Comparison of ENCODE assay signal across 20 cellular contexts in the genomic region with DNA sequence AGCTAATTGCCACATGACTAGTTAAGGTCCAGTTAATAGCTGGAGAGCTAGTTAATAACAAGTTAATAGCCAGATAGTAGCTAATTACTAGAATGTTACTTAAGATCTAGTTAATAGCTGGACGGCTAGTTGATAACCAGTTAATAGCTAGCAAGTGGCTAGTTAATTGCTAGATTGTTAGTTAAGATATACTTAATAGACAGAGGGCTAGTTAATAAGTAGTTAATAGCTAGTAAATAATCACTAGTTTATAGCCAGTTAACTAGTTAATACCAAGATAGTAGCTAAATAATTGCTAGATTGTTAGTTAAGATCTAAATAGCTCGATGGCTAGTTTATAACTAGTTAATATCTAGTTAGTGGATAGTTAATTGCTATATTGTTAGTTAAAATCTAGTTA.
DNase-seq lines count a peak whose midpoint lies in the region; ATAC-seq, FAIRE-seq and TF ChIP-seq lines count a peak whose summit lies in the region.
"Had no signal": no experiment of that assay in that cellular context is flagged by ENCODE, and none has a peak within 500 bp of the region (broad histone marks: within the 10 kb centered on the region; RNA-seq: fewer than 3 reads in every experiment).

No MANE protein-coding gene starts in this region.

- H3K4me1 ChIP-seq in A549: no peaks in the 10 kb centered on the region
- H3K4me1 ChIP-seq in HUES48 (ENCODE audit: control insufficient read depth, insufficient read depth, low read length): no peaks in the 10 kb centered on the region
- H3K4me1 ChIP-seq in GM12878 (ENCODE audit: control insufficient read depth, insufficient read depth, low read length): no peaks in the 10 kb centered on the region
- H3K4me1 ChIP-seq: BLaER1, Caco-2 had no signal

- in situ Hi-C loops in GM12878 (cut with MboI): no loop called here

- H3K27me3 ChIP-seq in HUES48 (ENCODE audit: control insufficient read depth, insufficient read depth, low read length) (no peaks in the 10 kb centered on the region), GM12878 (replicated peaks in 1 of 2; ENCODE audit: control insufficient read depth in 2 of 2, insufficient read depth in 2 of 2, low read length in 1 of 2) (no peaks in the 10 kb centered on the region)
- H3K27me3 ChIP-seq: BLaER1 had no signal

- no peak overlapping the region for H3K4me3 ChIP-seq in A549
- peak overlapping the region; percentile 35; the same call in 1 of the 2 replicates for H3K4me3 ChIP-seq in HUES48 (ENCODE audit: low read depth, low read length)
- no peak overlapping the region for H3K4me3 ChIP-seq in GM12878
- H3K4me3 ChIP-seq: BLaER1, GM23248 had no signal

- no peak overlapping the region for H3K9ac ChIP-seq in HUES48 (ENCODE audit: low read depth, low read length)
- no peak overlapping the region for H3K9ac ChIP-seq in GM12878 (ENCODE audit: control insufficient read depth, insufficient read depth, low read length)
- H3K9ac ChIP-seq: BLaER1, GM23248 had no signal

- no TSS peak for BruUV-seq in GM12878 (replicated peaks; lab: Mats Ljungman, UMichigan)

- no peak for ATAC-seq in A549
- no peak for ATAC-seq in GM12878
- no peak for ATAC-seq in HG03175 (IDR thresholded peaks at IDR 0.05; ENCODE audit: unreplicated experiment)
- ATAC-seq: CD8-positive, alpha-beta T cell; HCT116 had no signal

- no peaks in the 10 kb centered on the region for H4K20me1 ChIP-seq in GM12878 (ENCODE audit: control insufficient read depth, insufficient read depth)
- H4K20me1 ChIP-seq: BLaER1 had no signal

- H3K4me2 ChIP-seq in A549 (no peak overlapping the region), GM12878 (ENCODE audit: control insufficient read depth, insufficient read depth) (no peak overlapping the region)
- H3K4me2 ChIP-seq: BLaER1 had no signal

- no peaks in the 10 kb centered on the region for H3K79me2 ChIP-seq in GM12878 (ENCODE audit: control insufficient read depth, insufficient read depth, low read length)

- H3K36me3 ChIP-seq in HUES48 (ENCODE audit: control insufficient read depth, insufficient read depth, low read length) (no peaks in the 10 kb centered on the region), GM12878 (ENCODE audit: control insufficient read depth in 2 of 2, insufficient read depth in 2 of 2, low read length in 1 of 2) (no peaks in the 10 kb centered on the region)
- H3K36me3 ChIP-seq: BLaER1 had no signal

- peak; percentile 94 for FAIRE-seq in A549 (lab: Jason Lieb, UNC)
- FAIRE-seq in GM12878 (lab: Jason Lieb, UNC): peak; percentile 66
- FAIRE-seq: G401.6, GM19239 had no signal

- TF ChIP-seq CTCF in A549 (IDR thresholded peaks at IDR 0.05) (no peak), GM12878 (IDR thresholded peaks at IDR 0.05 in 2 of 3, conservative IDR thresholded peaks at IDR 0.05 in 1 of 3; ENCODE audit: control insufficient read depth in 2 of 3, extremely low read depth in 1 of 3, insufficient read depth in 1 of 3, low read depth in 3 of 3, low read length in 3 of 3) (no peak)

- no peak overlapping the region for H2AFZ ChIP-seq in GM12878 (ENCODE audit: control insufficient read depth, low read depth, low read length)
- H2AFZ ChIP-seq: GM23248 had no signal

- CTCF ChIA-PET in A549 (lab: Yijun Ruan, JAX) (no interaction called here), GM12878 (lab: Yijun Ruan, JAX) (interaction anchor here (1.2 kb wide), 1 partner anchor 24 kb away, joined by 3 read pairs; no protein-coding TSS in a partner anchor)

- WGBS in A549 (ENCODE audit: missing lambda C conversion rate): 46% methylated on average over 2 of the region's 2 CpGs
- 45% methylated on average over 2 of the region's 2 CpGs for WGBS in GM12878 (ENCODE audit: insufficient coverage, insufficient replicate concordance, low lambda C conversion rate, missing lambda C conversion rate)

- intact Hi-C loops in GM12878 (cut with micrococcal nuclease; ENCODE audit: unreplicated experiment): no loop called here

- no peak for TF ChIP-seq RAD21 in A549 (conservative IDR thresholded peaks at IDR 0.05 in 1 of 2, IDR thresholded peaks at IDR 0.05 in 1 of 2)
- TF ChIP-seq RAD21 in GM12878 (IDR thresholded peaks at IDR 0.05; ENCODE audit: insufficient read depth, low read depth, low read length): no peak

- TF ChIP-seq POLR2A in A549 (IDR thresholded peaks at IDR 0.05; ENCODE audit: low read length): no peak
- no peak for TF ChIP-seq POLR2A in GM12878 (IDR thresholded peaks at IDR 0.05; ENCODE audit: low read depth, low read length)

- SMC1A ChIA-PET in GM12878 (lab: Charles Lee; ENCODE audit: uncharacterized antibody, unreplicated experiment): interaction anchor here (0.5 to 1.9 kb wide), 9 partner anchors 8 to 416 kb away, joined by 3 to 8 read pairs (median 4); no protein-coding TSS in a partner anchor

- no peak overlapping the region for H3K27ac ChIP-seq in A549
- H3K27ac ChIP-seq in HUES48 (ENCODE audit: low read depth, low read length): no peak overlapping the region
- no peak overlapping the region for H3K27ac ChIP-seq in GM12878 (ENCODE audit: control insufficient read depth, insufficient read depth)
- H3K27ac ChIP-seq: BLaER1, C4-2B, GM23248 had no signal

- TF ChIP-seq EP300 in A549 (IDR thresholded peaks at IDR 0.05): no peak
- TF ChIP-seq EP300 in GM12878 (IDR thresholded peaks at IDR 0.05; ENCODE audit: borderline replicate concordance in 1 of 2, control insufficient read depth in 1 of 2, low read depth in 2 of 2, low read length in 2 of 2): no peak

- RAD21 ChIA-PET in GM12878 (lab: Charles Lee; ENCODE audit: unreplicated experiment): interaction anchor here (1.0 kb wide), 1 partner anchor 70 kb away, joined by 3 read pairs; no protein-coding TSS in a partner anchor

- DNase-seq in A549 (ENCODE audit: low read depth in 1 of 2, low spot score in 1 of 2): no peak
- DNase-seq in GM12878 (ENCODE audit: low read depth, low spot score): no peak
- DNase-seq in superior temporal gyrus (ENCODE audit: extremely low spot score): no peak
- DNase-seq in NCI-H1436 (lab: John Stamatoyannopoulos, UW): no peak
- DNase-seq: 8988T; Caco-2; CD4-positive, CD25-positive, alpha-beta regulatory T cell; CD8-positive, alpha-beta T cell; DMS153; DND-41; GM23248; H9; HFFc6 had no signal

- POLR2A ChIA-PET in A549 (lab: Yijun Ruan, JAX) (no interaction called here), GM12878 (lab: Charles Lee) (no interaction called here)

- H3K9me3 ChIP-seq in A549 (peaks cover 32% of the 10 kb centered on the region; the same call in 2 of the 3 replicates), HUES48 (ENCODE audit: control insufficient read depth, insufficient read depth, low read length) (peaks cover 51% of the 10 kb centered on the region), GM12878 (replicated peaks; ENCODE audit: control insufficient read depth, insufficient read depth, low read length) (no peaks in the 10 kb centered on the region; the same call in 1 of the 3 replicates)
- H3K9me3 ChIP-seq: Caco-2 had no signal

TF ChIP-seq in A549, 52 proteins besides CTCF, POLR2A, EP300 and RAD21 (continues in another document):
- TF ChIP-seq NPAS2 (CRISPR knock-in tag; IDR thresholded peaks at IDR 0.05; ENCODE audit: borderline replicate concordance) (no peak), HDAC2 (IDR thresholded peaks at IDR 0.05) (no peak), CBX8 (IDR thresholded peaks at IDR 0.05) (no peak), MAFK (IDR thresholded peaks at IDR 0.05; ENCODE audit: partially characterized antibody) (no peak), NFE2L2 (conservative IDR thresholded peaks at IDR 0.05; ENCODE audit: low read length) (no peak), EHMT2 (IDR thresholded peaks at IDR 0.05; ENCODE audit: low read depth) (no peak), EHF (CRISPR knock-in tag; IDR thresholded peaks at IDR 0.05) (no peak)
- TF ChIP-seq, protein P1, sequence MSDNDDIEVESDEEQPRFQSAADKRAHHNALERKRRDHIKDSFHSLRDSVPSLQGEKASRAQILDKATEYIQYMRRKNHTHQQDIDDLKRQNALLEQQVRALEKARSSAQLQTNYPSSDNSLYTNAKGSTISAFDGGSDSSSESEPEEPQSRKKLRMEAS (IDR thresholded peaks at IDR 0.05): no peak
- TF ChIP-seq, protein P2, sequence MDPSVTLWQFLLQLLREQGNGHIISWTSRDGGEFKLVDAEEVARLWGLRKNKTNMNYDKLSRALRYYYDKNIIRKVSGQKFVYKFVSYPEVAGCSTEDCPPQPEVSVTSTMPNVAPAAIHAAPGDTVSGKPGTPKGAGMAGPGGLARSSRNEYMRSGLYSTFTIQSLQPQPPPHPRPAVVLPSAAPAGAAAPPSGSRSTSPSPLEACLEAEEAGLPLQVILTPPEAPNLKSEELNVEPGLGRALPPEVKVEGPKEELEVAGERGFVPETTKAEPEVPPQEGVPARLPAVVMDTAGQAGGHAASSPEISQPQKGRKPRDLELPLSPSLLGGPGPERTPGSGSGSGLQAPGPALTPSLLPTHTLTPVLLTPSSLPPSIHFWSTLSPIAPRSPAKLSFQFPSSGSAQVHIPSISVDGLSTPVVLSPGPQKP (IDR thresholded peaks at IDR 0.05; ENCODE audit: low read depth, low read length): no peak

TF ChIP-seq in GM12878, 131 proteins besides CTCF, POLR2A, EP300 and RAD21:
- TF ChIP-seq YBX1 (IDR thresholded peaks at IDR 0.05) (no peak), BMI1 (IDR thresholded peaks at IDR 0.05; ENCODE audit: borderline replicate concordance) (no peak), MYB (IDR thresholded peaks at IDR 0.05; ENCODE audit: borderline replicate concordance, low read depth, low read length) (no peak)
TF ChIP-seq in GM12878: peak in this region for 0.
